7 cellular contexts compared by ENCODE assay signal in the genomic region with DNA sequence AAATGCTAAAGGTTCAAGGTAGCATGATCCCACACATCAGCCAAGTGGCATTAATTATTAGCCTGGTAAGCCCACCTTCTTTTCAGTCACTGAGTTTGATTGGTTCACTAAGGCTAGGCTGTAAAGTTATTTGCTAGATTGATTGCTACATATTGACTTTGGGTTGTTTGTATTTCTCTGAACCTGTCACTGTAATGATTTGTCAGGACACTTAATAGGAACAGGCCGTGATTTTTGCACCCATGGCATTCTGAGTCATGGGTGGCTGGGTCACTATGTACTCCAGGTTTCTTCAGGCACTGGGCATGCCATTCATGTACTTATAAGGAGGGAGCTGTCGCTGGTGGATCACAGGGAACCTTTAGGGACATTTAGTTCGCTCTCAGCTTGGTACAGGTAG. TPM values are rescaled to one million over a fixed set of nuclear protein-coding genes. Genes with fewer than 3 reads are reported as not detected.
DNase-seq lines count a peak whose midpoint lies in the region; ATAC-seq, FAIRE-seq and TF ChIP-seq lines count a peak whose summit lies in the region.
"Not testable (repeated sequence)": the region's sequence is repeated elsewhere in the genome, so short reads cannot be mapped to it uniquely, and the experiment has no call there.

No MANE protein-coding gene starts in this region.

- not testable (repeated sequence) for H3K9me3 Mint-ChIP-seq in Caco-2 (ENCODE audit: unreplicated experiment)

- H3K36me3 Mint-ChIP-seq in Caco-2 (ENCODE audit: insufficient read depth, unreplicated experiment), result not testable (repeated sequence)

- TF ChIP-seq POLR2A in prostate gland (IDR thresholded peaks at IDR 0.05), result not testable (repeated sequence)

- POLR2A ChIA-PET in Caco-2 (lab: Charles Lee), result not testable (repeated sequence)

- H3K27me3 Mint-ChIP-seq in Caco-2 (ENCODE audit: insufficient read depth, unreplicated experiment), result not testable (repeated sequence)

- not testable (repeated sequence) for H3K4me3 Mint-ChIP-seq in Caco-2 (ENCODE audit: unreplicated experiment)

- ATAC-seq in left lobe of liver, lower lobe of right lung: not testable (repeated sequence)

- not testable (repeated sequence) for TF ChIP-seq CTCF in Caco-2 (IDR thresholded peaks at IDR 0.05; ENCODE audit: insufficient read depth in 1 of 2, low read depth in 1 of 2, low read length in 1 of 2, severe bottlenecking in 1 of 2, unreplicated experiment in 1 of 2); ascending aorta (IDR thresholded peaks at IDR 0.05); epithelial cell of proximal tubule (conservative IDR thresholded peaks at IDR 0.05; ENCODE audit: low read depth, low read length); lower lobe of right lung (IDR thresholded peaks at IDR 0.05); prostate gland (IDR thresholded peaks at IDR 0.05)

- intact Hi-C loops in Caco-2 (cut with micrococcal nuclease; ENCODE audit: unreplicated experiment); ascending aorta (cut with DNase I); lower lobe of right lung (cut with DNase I); prostate gland (cut with DNase I): not testable (repeated sequence)

- DNase-seq in Caco-2 (peak; percentile 6 to 32), ascending aorta (ENCODE audit: low spot score in 2 of 2) (peak; percentile 20 to 63), epithelial cell of proximal tubule (ENCODE audit: low read depth) (peak; percentile 10), left lobe of liver (ENCODE audit: low spot score) (peak; percentile 77), lower lobe of right lung (peak; percentile 37), prostate gland (ENCODE audit: low spot score) (peak; percentile 33), small intestine (peak; percentile 54)

- H3K9me3 ChIP-seq in Caco-2; ascending aorta; lower lobe of right lung; prostate gland; small intestine (ENCODE audit: control insufficient read depth, low read depth): not testable (repeated sequence)

- not testable (repeated sequence) for H3K27me3 ChIP-seq in Caco-2 (replicated peaks; ENCODE audit: control insufficient read depth, insufficient read depth, low read length); ascending aorta; lower lobe of right lung (ENCODE audit: low read depth); prostate gland (replicated peaks; ENCODE audit: insufficient read depth); small intestine (ENCODE audit: control insufficient read depth in 2 of 2, insufficient read depth in 2 of 2, low read length in 2 of 2)

- 0% methylated on average over 1 of the region's 3 CpGs for WGBS in prostate gland
- WGBS in small intestine, 3 donors, result 43 to 76% methylated on average over 1 to 2 of the region's 3 CpGs; no CpG with 5 or more reads in 1 of the 3 donors

- not testable (repeated sequence) for H3K4me1 ChIP-seq in Caco-2; ascending aorta; lower lobe of right lung; prostate gland (replicated peaks); small intestine (ENCODE audit: control insufficient read depth in 2 of 2, insufficient read depth in 1 of 2, low read depth in 1 of 2, low read length in 1 of 2)

- not testable (repeated sequence) for H3K4me1 Mint-ChIP-seq in Caco-2 (ENCODE audit: low read depth, unreplicated experiment)

- CTCF ChIA-PET in Caco-2 (lab: Charles Lee), result not testable (repeated sequence)

- not testable (repeated sequence) for H3K4me3 ChIP-seq in Caco-2 (ENCODE audit: low read depth, low read length); ascending aorta; epithelial cell of proximal tubule (ENCODE audit: low read depth, low read length); lower lobe of right lung; prostate gland; small intestine (ENCODE audit: low read depth in 1 of 2, low read length in 2 of 2)

- FAIRE-seq in small intestine (lab: Jason Lieb, UNC), result not testable (repeated sequence)

- BruUV-seq in Caco-2 (replicated peaks; lab: Mats Ljungman, UMichigan), result not testable (repeated sequence)

- H3K27ac Mint-ChIP-seq in Caco-2 (ENCODE audit: unreplicated experiment), result not testable (repeated sequence)

- H3K27ac ChIP-seq in ascending aorta, lower lobe of right lung, prostate gland: not testable (repeated sequence)
- H3K27ac ChIP-seq in small intestine (ENCODE audit: low read depth in 1 of 2, low read length in 1 of 2), result peak overlapping the region in 1 of 2 donors; percentile 54

- H3K36me3 ChIP-seq in Caco-2 (ENCODE audit: control insufficient read depth, insufficient read depth, low read length); ascending aorta; lower lobe of right lung; prostate gland; small intestine (ENCODE audit: control insufficient read depth in 2 of 2, insufficient read depth in 2 of 2, low read length in 2 of 2): not testable (repeated sequence)

RNA-seq across cellular contexts. Expression of a gene that starts 46.5 kb away (rescaled TPM):
- total RNA-seq in Caco-2 (2022) (5.1 and 5.8 TPM in 2 replicates), ascending aorta (2.3 TPM), epithelial cell of proximal tubule (3.4 and 4.5 TPM in 2 replicates), left lobe of liver (13.2 TPM), lower lobe of right lung (22.9 TPM), prostate gland (10 to 100 TPM; 14.8 to 15.5 TPM)
- polyA plus RNA-seq in small intestine, result 1 to 10 TPM; 1.3 to 3.1 (median 2.4) TPM

Comparison
In these comparisons a context has a peak if more than half of its experiments do, and no peak if none do; other contexts are left out.
1. DNase-seq: peak in every context shown above with its lines; median percentile 77 in left lobe of liver; 54 in small intestine; 42 in ascending aorta; 37 in lower lobe of right lung; 33 in prostate gland; 19 in Caco-2; 10 in epithelial cell of proximal tubule.